25 cellular contexts compared by ENCODE assay signal in the genomic region with DNA sequence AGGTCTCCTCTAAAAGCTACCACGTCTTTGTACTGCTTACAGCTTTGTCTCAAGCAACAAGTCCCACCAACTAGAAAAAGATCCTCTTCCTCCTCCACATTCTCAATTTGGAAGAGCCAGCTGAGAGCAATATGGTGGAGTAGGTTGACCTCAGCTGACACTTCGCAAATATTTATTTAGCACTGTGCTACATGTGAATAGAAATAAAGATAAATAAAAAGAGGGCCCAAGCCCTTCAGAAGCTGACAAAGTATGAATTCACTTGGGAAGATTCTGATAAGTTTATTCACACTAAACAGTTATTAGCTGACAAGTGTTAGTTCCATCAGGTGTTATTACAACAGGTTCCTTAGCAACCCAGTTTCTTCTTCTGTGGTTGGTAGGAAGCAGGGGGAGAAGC.
DNase-seq lines count a peak whose midpoint lies in the region; ATAC-seq, FAIRE-seq and TF ChIP-seq lines count a peak whose summit lies in the region.
"Had no signal": no experiment of that assay in that cellular context is flagged by ENCODE, and none has a peak within 500 bp of the region (broad histone marks: within the 10 kb centered on the region; RNA-seq: fewer than 3 reads in every experiment).

No MANE protein-coding gene starts in this region.

- no peak overlapping the region for H3K23ac ChIP-seq in mesenchymal stem cell (ENCODE audit: low read length in 2 of 2)

- H3K9ac ChIP-seq in SK-N-SH (no peak overlapping the region), GM23248 (no peak overlapping the region), astrocyte (ENCODE audit: low read length) (no peak overlapping the region), subcutaneous abdominal adipose tissue (ENCODE audit: low read length in 5 of 5) (peak overlapping the region in 2 of 5 donors; percentile 2 to 27), mesenchymal stem cell (ENCODE audit: low read length) (no peak overlapping the region)
- H3K9ac ChIP-seq: BLaER1 treated with 17β-estradiol and CSF1 and Interleukin-3, amounts not matched to agents 10 nM and 100 nM had no signal

- in situ Hi-C loops in GM23248 (cut with MboI), result no loop called here

- H4K91ac ChIP-seq in mesenchymal stem cell (ENCODE audit: low read length), result no peak overlapping the region

- no peak overlapping the region for H2BK120ac ChIP-seq in mesenchymal stem cell (ENCODE audit: low read depth, low read length)

- H2AK5ac ChIP-seq in mesenchymal stem cell (ENCODE audit: low read length, severe bottlenecking), result no peak overlapping the region

- H3K9me2 ChIP-seq in SK-N-SH, result no peaks in the 10 kb centered on the region
- H3K9me2 ChIP-seq in GM23248 (ENCODE audit: insufficient read depth), result no peaks in the 10 kb centered on the region

- H4K20me1 ChIP-seq in SK-N-SH (ENCODE audit: insufficient read depth), result no peaks in the 10 kb centered on the region
- no peaks in the 10 kb centered on the region for H4K20me1 ChIP-seq in GM23248 (ENCODE audit: insufficient read depth)
- H4K20me1 ChIP-seq in astrocyte (ENCODE audit: insufficient read depth, low read length), result no peaks in the 10 kb centered on the region
- H4K20me1 ChIP-seq: BLaER1 treated with 17β-estradiol and CSF1 and Interleukin-3, amounts not matched to agents 10 nM and 100 nM had no signal

- H3K27me3 ChIP-seq in SK-N-SH (ENCODE audit: insufficient read depth) (no peaks in the 10 kb centered on the region), GM23248 (replicated peaks; ENCODE audit: insufficient read depth) (no peaks in the 10 kb centered on the region), astrocyte (ENCODE audit: insufficient read depth, low read length) (no peaks in the 10 kb centered on the region), subcutaneous abdominal adipose tissue (ENCODE audit: control insufficient read depth in 5 of 5, insufficient read depth in 4 of 5, low read length in 5 of 5) (no peaks in the 10 kb centered on the region), mesenchymal stem cell (ENCODE audit: control insufficient read depth in 1 of 2, insufficient read depth in 1 of 2, low read length in 2 of 2) (no peaks in the 10 kb centered on the region)
- H3K27me3 ChIP-seq: BLaER1 treated with 17β-estradiol and CSF1 and Interleukin-3, amounts not matched to agents 10 nM and 100 nM had no signal

- TF ChIP-seq CTCF in SK-N-SH (IDR thresholded peaks at IDR 0.05) (no peak), astrocyte (IDR thresholded peaks at IDR 0.05; ENCODE audit: insufficient read depth, low read depth, low read length) (no peak)

- H3K27ac Mint-ChIP-seq in astrocyte (ENCODE audit: unreplicated experiment), result no peak overlapping the region
- H3K27ac Mint-ChIP-seq in activated CD4-positive, alpha-beta T cell treated with anti-CD3 and anti-CD28 coated beads, Interleukin-2, amount 10 ng/mL, durations not matched to agents 7 days and 5 days, result no peak overlapping the region
- H3K27ac Mint-ChIP-seq: CD4-positive, alpha-beta T cell had no signal

- H2BK5ac ChIP-seq in mesenchymal stem cell (ENCODE audit: low read depth, low read length, poor library complexity, severe bottlenecking), result no peak overlapping the region

- no peak for TF ChIP-seq EP300 in SK-N-SH (IDR thresholded peaks at IDR 0.05; ENCODE audit: borderline replicate concordance in 1 of 2, low read depth in 1 of 2, low read length in 1 of 2)

- DNase-seq in SK-N-SH (no peak), GM23248 (no peak), astrocyte (ENCODE audit: low read depth) (no peak), mesenchymal stem cell (no peak)
- DNase-seq in activated CD4-positive, alpha-beta T cell treated with anti-CD3 and anti-CD28 coated beads, Interleukin-2, amount 10 ng/mL, durations not matched to agents 7 days and 5 days, result no peak
- DNase-seq: AML-193; CD4-positive, alpha-beta T cell; DMS79; GDM1; NCI-H1092 treated with DMSO at 0.1 percent for 48 hours; NCI-H1436; NCI-H187; NCI-H2081 treated with DMSO at 0.1 percent for 48 hours; NCI-H2171; NCI-H524; NCI-H748 treated with DMSO at 0.1 percent for 48 hours; NK-92 treated with Interleukin-12 subunit alpha and Interleukin-12 subunit beta, amount 100 ng/mL, for 24 hours; SHP77; SW 1271 had no signal

- 90% methylated on average over 2 of the region's 2 CpGs for whole genome bisulfite sequencing in SK-N-SH (ENCODE audit: low lambda C conversion rate)
- WGBS in GM23248 (ENCODE audit: low coverage in 1 of 2, low lambda C conversion rate in 2 of 2, missing lambda C conversion rate in 2 of 2), 2 experiments, result 96 to 97% methylated on average over 2 of the region's 2 CpGs
- 50% methylated on average over 1 of the region's 2 CpGs for WGBS in mesenchymal stem cell

- H3K36me3 Mint-ChIP-seq in astrocyte (ENCODE audit: low read depth, unreplicated experiment), result no peaks in the 10 kb centered on the region
- no peaks in the 10 kb centered on the region for H3K36me3 Mint-ChIP-seq in activated CD4-positive, alpha-beta T cell treated with anti-CD3 and anti-CD28 coated beads, Interleukin-2, amount 10 ng/mL, durations not matched to agents 7 days and 5 days (ENCODE audit: low read depth)

- H3K18ac ChIP-seq in mesenchymal stem cell (ENCODE audit: low read depth in 1 of 2, low read length in 2 of 2), result no peak overlapping the region

- no peak for ATAC-seq in SK-N-SH treated with all-trans-retinoic acid at 6 μM for 48 hours

- H3K79me2 ChIP-seq in SK-N-SH (ENCODE audit: insufficient read depth) (no peaks in the 10 kb centered on the region), GM23248 (ENCODE audit: insufficient read depth) (no peaks in the 10 kb centered on the region), astrocyte (ENCODE audit: insufficient read depth, low read length) (no peaks in the 10 kb centered on the region)

- H2BK12ac ChIP-seq in mesenchymal stem cell (ENCODE audit: low read length in 2 of 2), result no peak overlapping the region

- H3K27ac ChIP-seq in SK-N-SH (ENCODE audit: low read depth in 2 of 2, low read length in 1 of 2), result peak overlapping the region in 1 of 2 experiments; percentile 16; a peak in 2 of 4 replicates
- peak overlapping the region; percentile 22 for H3K27ac ChIP-seq in GM23248
- no peak overlapping the region for H3K27ac ChIP-seq in astrocyte (ENCODE audit: low read depth, low read length)
- peak overlapping the region; percentile 58 for H3K27ac ChIP-seq in subcutaneous abdominal adipose tissue (ENCODE audit: low read depth, low read length)
- no peak overlapping the region for H3K27ac ChIP-seq in mesenchymal stem cell (ENCODE audit: low read length, poor library complexity, severe bottlenecking)
- H3K27ac ChIP-seq: BLaER1 treated with 17β-estradiol and CSF1 and Interleukin-3, amounts not matched to agents 10 nM and 100 nM; PC-9 had no signal

- no peaks in the 10 kb centered on the region for H3K36me3 ChIP-seq in SK-N-SH (replicated peaks in 1 of 2; ENCODE audit: control insufficient read depth in 1 of 2, insufficient read depth in 2 of 2, low read length in 1 of 2)
- no peaks in the 10 kb centered on the region for H3K36me3 ChIP-seq in GM23248 (ENCODE audit: low read depth)
- H3K36me3 ChIP-seq in astrocyte (ENCODE audit: insufficient read depth, low read length), result no peaks in the 10 kb centered on the region
- H3K36me3 ChIP-seq in subcutaneous abdominal adipose tissue (ENCODE audit: control insufficient read depth in 5 of 5, insufficient read depth in 5 of 5, low read length in 5 of 5), result no peaks in the 10 kb centered on the region
- H3K36me3 ChIP-seq in mesenchymal stem cell (ENCODE audit: control insufficient read depth in 1 of 2, insufficient read depth in 2 of 2, low read depth in 1 of 2, low read length in 2 of 2), result no peaks in the 10 kb centered on the region
- H3K36me3 ChIP-seq: BLaER1 treated with 17β-estradiol and CSF1 and Interleukin-3, amounts not matched to agents 10 nM and 100 nM had no signal

- TF ChIP-seq RAD21 in SK-N-SH (IDR thresholded peaks at IDR 0.05; ENCODE audit: low read length), result no peak

- H3K4ac ChIP-seq in mesenchymal stem cell (ENCODE audit: low read depth in 1 of 2, low read length in 2 of 2), result no peak overlapping the region

- no peak for FAIRE-seq in astrocyte (lab: Jason Lieb, UNC)
- FAIRE-seq: D721Med, GM12891 had no signal

- CTCF ChIA-PET in SK-N-SH (lab: Yijun Ruan, JAX), result no interaction called here
- CTCF ChIA-PET in activated CD4-positive, alpha-beta T cell treated with anti-CD3 and anti-CD28 coated beads, Interleukin-2, amount 10 ng/mL, durations not matched to agents 7 days and 5 days (lab: Charles Lee), result no interaction called here

- peaks cover 8% of the 10 kb centered on the region for H3K4me1 Mint-ChIP-seq in astrocyte (ENCODE audit: low read depth, unreplicated experiment)
- H3K4me1 Mint-ChIP-seq in activated CD4-positive, alpha-beta T cell treated with anti-CD3 and anti-CD28 coated beads, Interleukin-2, amount 10 ng/mL, durations not matched to agents 7 days and 5 days, result no peaks in the 10 kb centered on the region

- POLR2A ChIA-PET in SK-N-SH (lab: Yijun Ruan, JAX), result interaction anchor here (1.8 kb wide), 1 partner anchor 12 kb away, joined by 6 read pairs; no protein-coding TSS in a partner anchor
- POLR2A ChIA-PET in activated CD4-positive, alpha-beta T cell treated with anti-CD3 and anti-CD28 coated beads, Interleukin-2, amount 10 ng/mL, durations not matched to agents 7 days and 5 days (lab: Charles Lee), result no interaction called here

- no peak overlapping the region for H4K8ac ChIP-seq in mesenchymal stem cell (ENCODE audit: low read length)

- no peak overlapping the region for H3K4me2 ChIP-seq in SK-N-SH
- no peak overlapping the region for H3K4me2 ChIP-seq in GM23248 (ENCODE audit: unreplicated experiment)
- H3K4me2 ChIP-seq in astrocyte (ENCODE audit: low read length), result peak overlapping the region; percentile 38
- no peak overlapping the region for H3K4me2 ChIP-seq in mesenchymal stem cell (ENCODE audit: low read length, poor library complexity, severe bottlenecking)
- H3K4me2 ChIP-seq: BLaER1 treated with 17β-estradiol and CSF1 and Interleukin-3, amounts not matched to agents 10 nM and 100 nM; PC-9 had no signal

- H3F3A ChIP-seq in SK-N-SH (replicated peaks; ENCODE audit: insufficient read depth) (peaks cover 7% of the 10 kb centered on the region), GM23248 (ENCODE audit: insufficient read depth) (peaks cover 20% of the 10 kb centered on the region)

- H3K27me3 Mint-ChIP-seq in astrocyte (ENCODE audit: low read depth, unreplicated experiment), result no peaks in the 10 kb centered on the region
- peaks cover 4% of the 10 kb centered on the region for H3K27me3 Mint-ChIP-seq in activated CD4-positive, alpha-beta T cell treated with anti-CD3 and anti-CD28 coated beads, Interleukin-2, amount 10 ng/mL, durations not matched to agents 7 days and 5 days
- H3K27me3 Mint-ChIP-seq: CD4-positive, alpha-beta T cell had no signal

- H3K4me1 ChIP-seq in SK-N-SH (ENCODE audit: control insufficient read depth in 1 of 2, insufficient read depth in 2 of 2, low read depth in 1 of 2, low read length in 1 of 2), result peaks cover 0 to 14% of the 10 kb centered on the region in 2 experiments; a peak in 3 of 4 replicates
- H3K4me1 ChIP-seq in GM23248 (ENCODE audit: insufficient read depth), result peaks cover 38% of the 10 kb centered on the region
- H3K4me1 ChIP-seq in astrocyte (ENCODE audit: insufficient read depth, low read length), result peaks cover 9% of the 10 kb centered on the region
- peaks cover 0 to 45% (median 8%) of the 10 kb centered on the region in 5 donors for H3K4me1 ChIP-seq in subcutaneous abdominal adipose tissue (ENCODE audit: control insufficient read depth in 5 of 5, insufficient read depth in 5 of 5, low read length in 5 of 5)
- H3K4me1 ChIP-seq in mesenchymal stem cell (ENCODE audit: control insufficient read depth, insufficient read depth, low read depth, low read length), result no peaks in the 10 kb centered on the region
- H3K4me1 ChIP-seq: BLaER1 treated with 17β-estradiol and CSF1 and Interleukin-3, amounts not matched to agents 10 nM and 100 nM had no signal

- H2AFZ ChIP-seq in SK-N-SH (ENCODE audit: low read depth) (0 out of 2 replicates have a peak overlapping the region, but pooled peaks have one; percentile 14), GM23248 (peak overlapping the region; percentile 5; the same call in 1 of the 2 replicates), astrocyte (ENCODE audit: low read depth, low read length) (no peak overlapping the region), mesenchymal stem cell (ENCODE audit: low read depth, low read length) (no peak overlapping the region)
- H2AFZ ChIP-seq: PC-9 had no signal

- H2BK15ac ChIP-seq in mesenchymal stem cell (ENCODE audit: low read depth, poor library complexity, severe bottlenecking), result no peak overlapping the region

- H3K9me3 ChIP-seq in SK-N-SH, result no peaks in the 10 kb centered on the region
- no peaks in the 10 kb centered on the region for H3K9me3 ChIP-seq in GM23248 (ENCODE audit: low read depth)
- no peaks in the 10 kb centered on the region for H3K9me3 ChIP-seq in astrocyte (ENCODE audit: insufficient read depth, low read depth, low read length)
- H3K9me3 ChIP-seq in subcutaneous abdominal adipose tissue (ENCODE audit: control insufficient read depth in 5 of 5, low read length in 5 of 5), result peaks cover 0 to 2% (median 0%) of the 10 kb centered on the region in 5 donors
- H3K9me3 ChIP-seq in mesenchymal stem cell (ENCODE audit: control insufficient read depth, low read length), result no peaks in the 10 kb centered on the region
- H3K9me3 ChIP-seq: BLaER1 treated with 17β-estradiol and CSF1 and Interleukin-3, amounts not matched to agents 10 nM and 100 nM had no signal

- H3K14ac ChIP-seq in mesenchymal stem cell (ENCODE audit: low read length in 2 of 2), result no peak overlapping the region

- H3K9me3 Mint-ChIP-seq in astrocyte (ENCODE audit: unreplicated experiment), result no peaks in the 10 kb centered on the region
- no peaks in the 10 kb centered on the region for H3K9me3 Mint-ChIP-seq in activated CD4-positive, alpha-beta T cell treated with anti-CD3 and anti-CD28 coated beads, Interleukin-2, amount 10 ng/mL, durations not matched to agents 7 days and 5 days
- H3K9me3 Mint-ChIP-seq: CD4-positive, alpha-beta T cell had no signal

- no peak overlapping the region for H3K4me3 ChIP-seq in SK-N-SH (ENCODE audit: low read depth in 2 of 2, low read length in 1 of 2)
- H3K4me3 ChIP-seq in GM23248, result no peak overlapping the region
- H3K4me3 ChIP-seq in astrocyte (ENCODE audit: insufficient read depth, low read depth, low read length), result no peak overlapping the region
- H3K4me3 ChIP-seq in subcutaneous abdominal adipose tissue (ENCODE audit: low read depth in 1 of 5, low read length in 5 of 5), result no peak overlapping the region
- H3K4me3 ChIP-seq in mesenchymal stem cell (ENCODE audit: insufficient read depth in 1 of 2, low read depth in 1 of 2, low read length in 2 of 2), result no peak overlapping the region
- H3K4me3 ChIP-seq: BLaER1 treated with 17β-estradiol and CSF1 and Interleukin-3, amounts not matched to agents 10 nM and 100 nM; PC-9 had no signal

- H3K4me3 Mint-ChIP-seq in astrocyte (ENCODE audit: unreplicated experiment), result no peak overlapping the region
- no peak overlapping the region for H3K4me3 Mint-ChIP-seq in activated CD4-positive, alpha-beta T cell treated with anti-CD3 and anti-CD28 coated beads, Interleukin-2, amount 10 ng/mL, durations not matched to agents 7 days and 5 days
- H3K4me3 Mint-ChIP-seq: CD4-positive, alpha-beta T cell had no signal

- H3K79me1 ChIP-seq in mesenchymal stem cell (replicated peaks; ENCODE audit: low read length, poor library complexity, severe bottlenecking), result no peaks in the 10 kb centered on the region

Comparison
In these comparisons a context has a peak if more than half of its experiments do, and no peak if none do; other contexts are left out.
1. H2AFZ ChIP-seq: peak in SK-N-SH (single experiment) and GM23248 (single experiment); none in astrocyte (single experiment) and mesenchymal stem cell (single experiment).
2. H3K27ac ChIP-seq: peak in GM23248 (single experiment) and subcutaneous abdominal adipose tissue (single experiment); none in astrocyte (single experiment) and mesenchymal stem cell (single experiment).